In genomic region chr16:50467943-50468748, GRCh38 we compare ENCODE assay signal across 1 cellular context.
TF ChIP-seq lines count a peak whose summit lies in the region.

No MANE protein-coding gene starts in this region.

TF ChIP-seq in HepG2, 621 proteins besides CTCF, POLR2A, EP300 and RAD21 (continued from another document and continues in another):
- TF ChIP-seq TOPORS (CRISPR knock-in tag; IDR thresholded peaks at IDR 0.05) (peak; percentile 83), KLF11 (CRISPR knock-in tag; IDR thresholded peaks at IDR 0.05) (0 out of 2 replicates have a peak, but pooled peaks have one; percentile 32), JUNB (CRISPR knock-in tag; IDR thresholded peaks at IDR 0.05; ENCODE audit: borderline replicate concordance) (no peak), ZNF143 (CRISPR knock-in tag; IDR thresholded peaks at IDR 0.05) (peak; percentile 54), SKI (IDR thresholded peaks at IDR 0.05; ENCODE audit: partially characterized antibody) (peak; percentile 100), MYC (CRISPR knock-in tag; IDR thresholded peaks at IDR 0.05; ENCODE audit: borderline replicate concordance) (peak; percentile 82), ZNF234 (CRISPR knock-in tag; conservative IDR thresholded peaks at IDR 0.05) (0 out of 2 replicates have a peak, but pooled peaks have one; percentile 77), SMAD1 (CRISPR knock-in tag; IDR thresholded peaks at IDR 0.05; ENCODE audit: borderline replicate concordance, low read depth) (no peak), YEATS4 (CRISPR knock-in tag; IDR thresholded peaks at IDR 0.05; ENCODE audit: borderline replicate concordance) (peak; percentile 87), NBN (conservative IDR thresholded peaks at IDR 0.05) (no peak), ZNF335 (CRISPR knock-in tag; IDR thresholded peaks at IDR 0.05) (0 out of 2 replicates have a peak, but pooled peaks have one; percentile 72), ZNF770 (CRISPR knock-in tag; IDR thresholded peaks at IDR 0.05) (peak; percentile 85), ZNF768 (CRISPR knock-in tag; IDR thresholded peaks at IDR 0.05) (no peak), NRL (CRISPR knock-in tag; IDR thresholded peaks at IDR 0.05; ENCODE audit: borderline replicate concordance) (peak; percentile 93), CBX2 (IDR thresholded peaks at IDR 0.05; ENCODE audit: low read depth, low read length) (no peak), CBX2 (CRISPR knock-in tag; IDR thresholded peaks at IDR 0.05; ENCODE audit: low read depth) (no peak; the same call in 1 of the 2 replicates), ZFP36 (IDR thresholded peaks at IDR 0.05; ENCODE audit: borderline replicate concordance, low read depth, low read length, partially characterized antibody) (no peak), MIER2 (CRISPR knock-in tag; IDR thresholded peaks at IDR 0.05) (peak; percentile 43; the same call in 1 of the 2 replicates), ZSCAN31 (CRISPR knock-in tag; IDR thresholded peaks at IDR 0.05; ENCODE audit: low read depth) (peak; percentile 96), ZNF180 (CRISPR knock-in tag; IDR thresholded peaks at IDR 0.05; ENCODE audit: borderline replicate concordance, low read depth) (no peak), ZNF790 (CRISPR knock-in tag; IDR thresholded peaks at IDR 0.05; ENCODE audit: borderline replicate concordance) (no peak), ZNF780A (CRISPR knock-in tag; IDR thresholded peaks at IDR 0.05) (no peak), IRF1 (CRISPR knock-in tag; IDR thresholded peaks at IDR 0.05; ENCODE audit: low read depth) (no peak), ZFAT (CRISPR knock-in tag; conservative IDR thresholded peaks at IDR 0.05) (no peak), SRF (IDR thresholded peaks at IDR 0.05; ENCODE audit: low read depth, low read length) (no peak; the same call in 1 of the 2 replicates), FOXA1 (IDR thresholded peaks at IDR 0.05) (no peak), FOXA1 (CRISPR knock-in tag; IDR thresholded peaks at IDR 0.05) (peak; percentile 85), NCOA1 (CRISPR knock-in tag; IDR thresholded peaks at IDR 0.05) (peak; percentile 37; the same call in 1 of the 2 replicates), ZNF720 (CRISPR knock-in tag; IDR thresholded peaks at IDR 0.05) (no peak), SRY (CRISPR knock-in tag; IDR thresholded peaks at IDR 0.05) (peak; percentile 62; the same call in 1 of the 2 replicates), TSC22D2 (CRISPR knock-in tag; IDR thresholded peaks at IDR 0.05; ENCODE audit: borderline replicate concordance) (no peak), ZNF138 (CRISPR knock-in tag; IDR thresholded peaks at IDR 0.05; ENCODE audit: low read depth) (no peak), ZNF563 (CRISPR knock-in tag; IDR thresholded peaks at IDR 0.05) (peak; percentile 40; the same call in 1 of the 2 replicates), CHD2 (IDR thresholded peaks at IDR 0.05; ENCODE audit: low read depth, low read length) (peak; percentile 77), ZNF230 (CRISPR knock-in tag; IDR thresholded peaks at IDR 0.05) (no peak), ZNF615 (CRISPR knock-in tag; IDR thresholded peaks at IDR 0.05; ENCODE audit: borderline replicate concordance) (peak; percentile 93), NCOA2 (CRISPR knock-in tag; IDR thresholded peaks at IDR 0.05) (peak; percentile 89), EHMT2 (IDR thresholded peaks at IDR 0.05; ENCODE audit: borderline replicate concordance, low read depth, low read length) (no peak), KDM5A (IDR thresholded peaks at IDR 0.05; ENCODE audit: borderline replicate concordance, low read length) (no peak), HNF1B (CRISPR knock-in tag; IDR thresholded peaks at IDR 0.05) (peak; percentile 32; the same call in 1 of the 2 replicates), RARA (CRISPR knock-in tag; IDR thresholded peaks at IDR 0.05) (peak; percentile 83), GABPA (IDR thresholded peaks at IDR 0.05; ENCODE audit: low read depth, low read length) (no peak), GABPA (CRISPR knock-in tag; IDR thresholded peaks at IDR 0.05; ENCODE audit: low read depth) (peak; percentile 50; the same call in 1 of the 2 replicates), CHD4 (IDR thresholded peaks at IDR 0.05; ENCODE audit: borderline replicate concordance, low read length) (no peak), IRF2 (CRISPR knock-in tag; IDR thresholded peaks at IDR 0.05) (peak; percentile 80), ZNF704 (CRISPR knock-in tag; IDR thresholded peaks at IDR 0.05; ENCODE audit: borderline replicate concordance) (peak; percentile 37; the same call in 1 of the 2 replicates), NR2F6 (IDR thresholded peaks at IDR 0.05) (peak; percentile 87), NR2F6 (CRISPR knock-in tag; IDR thresholded peaks at IDR 0.05) (peak; percentile 95), ZNF883 (CRISPR knock-in tag; IDR thresholded peaks at IDR 0.05; ENCODE audit: not compliant biosample characterization) (peak; percentile 26), ZNF629 (CRISPR knock-in tag; conservative IDR thresholded peaks at IDR 0.05) (peak; percentile 68), RFXANK (CRISPR knock-in tag; IDR thresholded peaks at IDR 0.05) (0 out of 2 replicates have a peak, but pooled peaks have one; percentile 19), ZNF431 (CRISPR knock-in tag; IDR thresholded peaks at IDR 0.05; ENCODE audit: borderline replicate concordance, low read depth) (0 out of 2 replicates have a peak, but pooled peaks have one; percentile 66), HIC2 (CRISPR knock-in tag; IDR thresholded peaks at IDR 0.05; ENCODE audit: low read depth) (peak; percentile 94), BCL6 (CRISPR knock-in tag; IDR thresholded peaks at IDR 0.05) (peak; percentile 64), PTBP1 (IDR thresholded peaks at IDR 0.05; ENCODE audit: low read depth, low read length, poor library complexity, severe bottlenecking) (no peak), SAP130 (CRISPR knock-in tag; IDR thresholded peaks at IDR 0.05; ENCODE audit: low read depth) (peak; percentile 75), YY1 (IDR thresholded peaks at IDR 0.05; ENCODE audit: insufficient read depth, insufficient replicate concordance, low read depth, low read length) (peak; percentile 82), ZNF3 (CRISPR knock-in tag; IDR thresholded peaks at IDR 0.05) (no peak), ATF1 (CRISPR knock-in tag; IDR thresholded peaks at IDR 0.05) (no peak), KDM5B (CRISPR knock-in tag; IDR thresholded peaks at IDR 0.05; ENCODE audit: borderline replicate concordance) (peak; percentile 70; the same call in 1 of the 2 replicates)
